Comparison of ENCODE assay signal across 8 cellular contexts in genomic region chr3:5187152-5187919, GRCh38. TPM values are rescaled to one million over a fixed set of nuclear protein-coding genes. Genes with fewer than 3 reads are reported as not detected.
DNase-seq lines count a peak whose midpoint lies in the region; ATAC-seq, FAIRE-seq and TF ChIP-seq lines count a peak whose summit lies in the region.

TSS of gene EDEM1 (plus strand) at chr3:5187707. CDS start at chr3:5187806, 99 bp downstream.

- H3K27me3 ChIP-seq in BLaER1 = no peaks in the 10 kb centered on the region
- H3K27me3 ChIP-seq in HepG2 (ENCODE audit: control insufficient read depth in 1 of 2, insufficient read depth in 2 of 2, low read length in 2 of 2) = no peaks in the 10 kb centered on the region; a peak in 1 of 5 replicates

- in situ Hi-C loops in HepG2 (cut with HindIII; ENCODE audit: extremely low pct_ligation_motif_present, low pct_unique_long_range_greater_than_20kb) = loop anchor here (5.0 kb wide), 1 partner anchor 65 kb away; the partner anchor contains the start of gene ARL8B

- no peak for TF ChIP-seq CTCF in HepG2 (CRISPR knock-in tag; IDR thresholded peaks at IDR 0.05)

- CTCF ChIA-PET in HepG2 (lab: Yijun Ruan, JAX; ENCODE audit: low intra/inter-chr PET ratio, low total read pairs) = no interaction called here

- under 1% methylated on average over 14 of the region's 78 CpGs for WGBS in HepG2 (ENCODE audit: low lambda C conversion rate)

- peak within 1 kb of the TSS; percentile 97 for H3K4me2 ChIP-seq in BLaER1
- H3K4me2 ChIP-seq in HepG2 (ENCODE audit: low read depth, low read length) = peak within 1 kb of the TSS; percentile 98

- FAIRE-seq in GM19239 (lab: Jason Lieb, UNC) (peak; percentile 60), HepG2 (lab: Jason Lieb, UNC) (no peak)

- H3K9ac ChIP-seq in BLaER1 (peak within 1 kb of the TSS; percentile 100), HepG2 (ENCODE audit: insufficient read depth, low read depth, low read length) (peak within 1 kb of the TSS; percentile 96)

- no peak for TF ChIP-seq EP300 in HepG2 (IDR thresholded peaks at IDR 0.05; ENCODE audit: low read depth in 2 of 2, low read length in 2 of 2)
- TF ChIP-seq EP300 in HepG2 (CRISPR knock-in tag; IDR thresholded peaks at IDR 0.05; ENCODE audit: borderline replicate concordance) = no peak

- intact Hi-C loops in HepG2 (cut with micrococcal nuclease; ENCODE audit: unreplicated experiment) = loop anchor here (1.0 to 10.0 kb wide), 3 partner anchors 49 to 203 kb away; partner anchors contain the start of gene ARL8B

- peaks cover 41% of the 10 kb centered on the region for H3K36me3 ChIP-seq in BLaER1
- H3K36me3 ChIP-seq in HepG2 (replicated peaks in 1 of 2; ENCODE audit: control insufficient read depth in 1 of 2, insufficient read depth in 2 of 2, low read length in 2 of 2) = peaks cover 0 to 9% of the 10 kb centered on the region in 2 experiments; a peak in 1 of 5 replicates

- TF ChIP-seq RAD21 in HepG2 (CRISPR knock-in tag; IDR thresholded peaks at IDR 0.05) = peak; percentile 47; the same call in 1 of the 2 replicates

- H4K20me1 ChIP-seq in BLaER1 (peaks cover 48% of the 10 kb centered on the region), HepG2 (ENCODE audit: insufficient read depth, low read length) (peaks cover 17% of the 10 kb centered on the region; the same call in 1 of the 2 replicates)

- H3K79me2 ChIP-seq in HepG2 (ENCODE audit: insufficient read depth, low read length) = peaks cover 51% of the 10 kb centered on the region

- TF ChIP-seq POLR2A in HepG2 (IDR thresholded peaks at IDR 0.05; ENCODE audit: insufficient read depth in 1 of 2, low read depth in 2 of 2, low read length in 2 of 2) = peak; percentile 72 to 90

- peak within 1 kb of the TSS; percentile 45 for H2AFZ ChIP-seq in HepG2 (ENCODE audit: low read length)

- H3K4me3 ChIP-seq in BLaER1 = peak within 1 kb of the TSS; percentile 98
- peak within 1 kb of the TSS; percentile 76 to 99 (median 90) for H3K4me3 ChIP-seq in HepG2 (replicated peaks in 1 of 3; ENCODE audit: insufficient read depth in 1 of 3, low read depth in 2 of 3, low read length in 3 of 3)

- ATAC-seq in HG03442 (IDR thresholded peaks at IDR 0.05; ENCODE audit: unreplicated experiment) (peak; percentile 79), HepG2 (peak; percentile 96)

- BruUV-seq in HepG2 (replicated peaks; lab: Mats Ljungman, UMichigan) = no TSS peak

- H3K9me3 ChIP-seq in BLaER1 = no peaks in the 10 kb centered on the region
- no peaks in the 10 kb centered on the region for H3K9me3 ChIP-seq in HepG2 (ENCODE audit: low read length)

- H3K27ac ChIP-seq in BLaER1 (peak within 1 kb of the TSS; percentile 100), HepG2 (ENCODE audit: extremely low read length, insufficient read depth, low read length) (peak within 1 kb of the TSS; percentile 89)

- POLR2A ChIA-PET in HepG2 (lab: Yijun Ruan, JAX) = interaction anchor here (1.0 to 2.2 kb wide), 5 partner anchors 11 to 64 kb away, joined by 3 to 20 read pairs (median 6); no protein-coding TSS in a partner anchor

- DNase-seq in GM19239 (ENCODE audit: insufficient read length, low spot score) (peak; percentile 68), NCI-H748 (lab: John Stamatoyannopoulos, UW; ENCODE audit: unreplicated experiment) (peak; percentile 79), dermis blood vessel endothelial cell (peak; percentile 97), HepG2 (ENCODE audit: low spot score) (peak; percentile 88)
- DNase-seq in activated CD4-positive, alpha-beta T cell treated with anti-CD3 and anti-CD28 coated beads, Interleukin-2, amount 50 U/mL, for 4 hours = peak; percentile 87 to 91
- DNase-seq in stimulated activated CD4-positive, alpha-beta T cell treated with anti-CD3 and anti-CD28 coated beads, Interleukin-2, amount 100 ng/mL, for 48 hours = peak; percentile 97 to 98

- H3K4me1 ChIP-seq in BLaER1 (peaks cover 35% of the 10 kb centered on the region), HepG2 (ENCODE audit: insufficient read depth, low read length) (peaks cover 41% of the 10 kb centered on the region)

TF ChIP-seq in HepG2, 621 proteins besides CTCF, POLR2A, EP300 and RAD21 (continues in another document):
- TF ChIP-seq KLF15 (CRISPR knock-in tag; IDR thresholded peaks at IDR 0.05; ENCODE audit: borderline replicate concordance) (no peak), SMARCE1 (IDR thresholded peaks at IDR 0.05; ENCODE audit: borderline replicate concordance) (no peak), MYNN (CRISPR knock-in tag; IDR thresholded peaks at IDR 0.05; ENCODE audit: low read depth) (no peak), TRIM22 (IDR thresholded peaks at IDR 0.05) (no peak), ZNF333 (CRISPR knock-in tag; IDR thresholded peaks at IDR 0.05; ENCODE audit: borderline replicate concordance) (no peak), CSRNP2 (CRISPR knock-in tag; conservative IDR thresholded peaks at IDR 0.05; ENCODE audit: low read depth) (no peak), SOX5 (CRISPR knock-in tag; IDR thresholded peaks at IDR 0.05; ENCODE audit: borderline replicate concordance) (0 out of 2 replicates have a peak, but pooled peaks have one; percentile 24), BRD4 (CRISPR knock-in tag; IDR thresholded peaks at IDR 0.05) (no peak), YY1 (IDR thresholded peaks at IDR 0.05; ENCODE audit: insufficient read depth, insufficient replicate concordance, low read depth, low read length) (peak; percentile 5), ZNF639 (CRISPR knock-in tag; conservative IDR thresholded peaks at IDR 0.05) (no peak), ZNF225 (CRISPR knock-in tag; IDR thresholded peaks at IDR 0.05) (no peak), SOX13 (IDR thresholded peaks at IDR 0.05) (no peak), SOX13 (CRISPR knock-in tag; conservative IDR thresholded peaks at IDR 0.05 in 1 of 2, IDR thresholded peaks at IDR 0.05 in 1 of 2) (no peak; a peak in 1 of 4 replicates)

RNA-seq across cellular contexts. Expression of gene EDEM1, which starts in this region (rescaled TPM):
- 18.0 and 22.9 TPM in 2 replicates for total RNA-seq in dermis blood vessel endothelial cell
- 13.8 and 14.3 TPM in 2 replicates for total RNA-seq in HepG2 (2016; rRNA removed; fragmentation: Illumina TruSeq; extraction: Trizol)
- 8.5 and 9.0 TPM in 2 replicates for total RNA-seq in HepG2 (2016; cell fraction: cytosol; rRNA removed; fragmentation: Illumina TruSeq; extraction: Trizol; ENCODE audit: low read depth)
- 13.5 and 14.4 TPM in 2 replicates for total RNA-seq in HepG2 (2016; cell fraction: insoluble cytoplasmic fraction; rRNA removed; fragmentation: Illumina TruSeq; extraction: Trizol)
- total RNA-seq in HepG2 (2016; cell fraction: membrane; rRNA removed; fragmentation: Illumina TruSeq; extraction: Trizol) = 15.4 and 16.6 TPM in 2 replicates
- 22.3 and 25.8 TPM in 2 replicates for total RNA-seq in HepG2 (2016; cell fraction: nucleus; rRNA removed; fragmentation: Illumina TruSeq; extraction: Trizol)
- polyA plus RNA-seq in HepG2 (2011; rRNA removed) = 25.8 and 28.0 TPM in 2 replicates
- 10.4 and 18.5 TPM in 2 replicates for polyA plus RNA-seq in HepG2 (2011; cell fraction: cytosol; rRNA removed)
- 23.8 and 36.5 TPM in 2 replicates for polyA plus RNA-seq in HepG2 (2011; cell fraction: nucleus; rRNA removed)
- polyA plus RNA-seq in HepG2 (2012) = 16.8 and 17.3 TPM in 2 replicates
- 3.5 and 4.9 TPM in 2 replicates for polyA plus RNA-seq in HepG2 (2016; cell fraction: cytosol; fragmentation: Illumina TruSeq; extraction: Trizol; ENCODE audit: low read depth)
- polyA plus RNA-seq in HepG2 (2016; cell fraction: insoluble cytoplasmic fraction; fragmentation: Illumina TruSeq; extraction: Trizol; ENCODE audit: low read depth) = 11.7 and 12.6 TPM in 2 replicates
- polyA plus RNA-seq in HepG2 (2016; cell fraction: membrane; fragmentation: Illumina TruSeq; extraction: Trizol; ENCODE audit: low read depth) = 7.5 and 8.7 TPM in 2 replicates
- 40.1 and 42.7 TPM in 2 replicates for polyA plus RNA-seq in HepG2 (2016; cell fraction: nucleus; fragmentation: Illumina TruSeq; extraction: Trizol; ENCODE audit: insufficient read depth, low read depth)
- 27.3 TPM in 2 replicates for polyA minus RNA-seq in HepG2 (2011; rRNA and poly(A)+ RNA removed; ENCODE audit: low replicate concordance)
- polyA minus RNA-seq in HepG2 (2011; cell fraction: cytosol; rRNA and poly(A)+ RNA removed) = 22.4 and 27.4 TPM in 2 replicates
- polyA minus RNA-seq in HepG2 (2011; cell fraction: nucleus; rRNA and poly(A)+ RNA removed) = 61.4 and 62.2 TPM in 2 replicates

Comparison
In these comparisons a context has a peak if more than half of its experiments do, and no peak if none do; other contexts are left out.
1. Peak in every context shown above with its lines: DNase-seq, ATAC-seq, H3K4me3 ChIP-seq and H3K27ac ChIP-seq.